In the genomic region with DNA sequence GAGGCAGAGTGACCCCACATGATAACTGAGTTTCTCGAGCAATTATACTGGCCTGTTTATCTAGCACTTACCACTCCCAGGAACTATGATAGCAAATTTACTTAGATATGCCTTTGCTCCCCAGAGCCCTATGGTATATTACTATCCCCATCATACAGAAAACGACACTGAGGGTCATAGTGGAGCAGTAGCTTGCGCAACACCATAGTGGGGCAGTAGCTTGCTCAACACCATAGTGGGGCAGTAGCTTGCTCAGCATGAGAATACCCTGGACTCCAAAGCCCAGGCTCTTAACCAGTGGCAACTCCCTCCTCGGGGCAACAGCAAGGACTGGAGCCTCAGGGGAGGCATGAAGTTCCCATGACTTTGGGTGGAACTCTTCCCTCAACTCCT, we compare ENCODE assay signal across 36 cellular contexts.
"Had no signal": no experiment of that assay in that cellular context is flagged by ENCODE, and none has a peak within 500 bp of the region (broad histone marks: within the 10 kb centered on the region; RNA-seq: fewer than 3 reads in every experiment).

No MANE protein-coding gene starts in this region.

- H3K9me3 ChIP-seq: MG63 had no signal

- FAIRE-seq: bronchial epithelial cell, RCC 7860 had no signal

- H3K27ac ChIP-seq: PC-9, RWPE1, VCaP had no signal

- H2AFZ ChIP-seq: PC-9 had no signal

- H3K27me3 ChIP-seq: MG63 had no signal

- H3K4me2 ChIP-seq: PC-9 had no signal

- H3K36me3 ChIP-seq: MG63 had no signal

- H3K4me3 ChIP-seq: MG63, PC-9 had no signal

- DNase-seq: activated CD4-positive, alpha-beta T cell treated with anti-CD3 and anti-CD28 coated beads for 1 hour; activated CD4-positive, alpha-beta T cell treated with anti-CD3 and anti-CD28 coated beads, Interleukin-2, amount 10 ng/mL, durations not matched to agents 24 days and 14 days; activated CD4-positive, alpha-beta T cell treated with anti-CD3 and anti-CD28 coated beads, Interleukin-2, amount 50 U/mL, for 48 hours; activated CD4-positive, CD25-positive, alpha-beta regulatory T cell; activated CD8-positive, alpha-beta memory T cell treated with anti-CD3 and anti-CD28 coated beads, Interleukin-2, amount 50 U/mL, for 4 hours; activated effector memory CD4-positive, alpha-beta T cell treated with Interleukin-2 at 50 U/mL for 16 hours; activated naive CD4-positive, alpha-beta T cell treated with anti-CD3 and anti-CD28 coated beads, Interleukin-2, amount 10 ng/mL, durations not matched to agents 7 days and 5 days; activated naive CD8-positive, alpha-beta T cell treated with anti-CD3 and anti-CD28 coated beads, Interleukin-2, amount 50 U/mL, for 24 hours; activated T-cell treated with anti-CD3 and anti-CD28 coated beads for 4 hours; activated T-cell treated with anti-CD3 and anti-CD28 coated beads, Interleukin-2, amount 50 U/mL, for 4 hours; anterior cingulate cortex; caudate nucleus; cerebellar nuclear complex; Kasumi-1; KG1; MG63; NCI-H1092; NCI-H1436 treated with DMSO at 0.1 percent for 48 hours; NCI-H1694 treated with DMSO at 0.1 percent for 48 hours; NCI-H2029 treated with DMSO at 0.1 percent for 48 hours; NCI-H2107; NCI-H2171; NCI-H510A; NCI-H526; NCI-H748 treated with DMSO at 0.1 percent for 48 hours; NK-92 treated with Interleukin-12 subunit alpha and Interleukin-12 subunit beta, amount 100 ng/mL, for 24 hours; PC-9; SIG-M5; T-cell; T-helper 17 cell had no signal

- ATAC-seq: activated naive CD8-positive, alpha-beta T cell treated with anti-CD3 and anti-CD28 coated beads, Interleukin-2, amount 50 U/mL, for 24 hours; activated T-cell treated with anti-CD3 and anti-CD28 coated beads, Interleukin-2, amount 50 U/mL, for 4 hours; Right ventricle myocardium inferior; SK-N-SH treated with all-trans-retinoic acid at 6 μM for 48 hours; T-cell; T-helper 17 cell had no signal
